ENCODE assay signal across 23 cellular contexts in the genomic region with DNA sequence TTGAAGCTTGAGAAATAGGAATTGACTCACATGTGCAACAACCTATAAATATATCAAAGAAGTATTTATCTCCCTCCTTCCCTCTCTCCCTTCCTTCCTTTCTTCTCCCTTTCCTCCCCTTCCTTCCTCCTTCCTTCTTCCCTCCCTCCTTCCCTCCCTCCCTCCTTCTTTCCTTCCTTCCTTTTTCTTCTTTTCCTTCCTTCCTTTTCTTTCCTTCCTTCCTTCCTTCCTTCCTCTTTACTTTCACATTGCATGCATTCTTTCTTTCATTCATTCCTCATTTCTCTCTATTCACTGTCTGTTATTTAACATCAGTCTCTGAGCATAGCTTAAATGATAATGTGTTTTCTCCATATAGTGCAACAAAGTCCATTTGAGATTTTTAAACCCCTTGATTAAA.
"Had no signal": no experiment of that assay in that cellular context is flagged by ENCODE, and none has a peak within 500 bp of the region (broad histone marks: within the 10 kb centered on the region; RNA-seq: fewer than 3 reads in every experiment).

No MANE protein-coding gene starts in this region.

- ATAC-seq: foreskin keratinocyte; gastroesophageal sphincter; heart left ventricle; left cardiac atrium; left lung; left ventricle myocardium superior; lower lobe of right lung; mucosa of descending colon; naive thymus-derived CD8-positive, alpha-beta T cell had no signal

- H3K27me3 Mint-ChIP-seq: naive B cell; naive thymus-derived CD8-positive, alpha-beta T cell had no signal

- DNase-seq: dermis blood vessel endothelial cell; dorsolateral prefrontal cortex; effector CD4-positive, alpha-beta T cell; effector memory CD4-positive, alpha-beta T cell; foreskin keratinocyte; heart left ventricle; hippocampal formation; left cardiac atrium; left lung; left ventricle myocardium superior; lower lobe of right lung; mesenchymal stem cell; mucosa of descending colon; naive B cell; naive thymus-derived CD8-positive, alpha-beta T cell had no signal

- H3K4me1 ChIP-seq: foreskin keratinocyte, heart left ventricle, left lung, lower lobe of right lung had no signal

- H3K36me3 ChIP-seq: esophagus muscularis mucosa, gastroesophageal sphincter, heart left ventricle, left lung, lower lobe of right lung had no signal

- H3K27ac ChIP-seq: coronary artery, dorsolateral prefrontal cortex, esophagus muscularis mucosa, foreskin keratinocyte, gastroesophageal sphincter, heart left ventricle, left lung, lower lobe of right lung had no signal

- H3K4me3 Mint-ChIP-seq: mesothelial cell of epicardium; naive B cell; naive thymus-derived CD8-positive, alpha-beta T cell had no signal

- FAIRE-seq: endothelial cell of umbilical vein, frontal cortex, islet of Langerhans, keratinocyte had no signal

- H3K27me3 ChIP-seq: dorsolateral prefrontal cortex, esophagus muscularis mucosa, foreskin keratinocyte, gastroesophageal sphincter, heart left ventricle, left lung had no signal

- H3K9me3 ChIP-seq: esophagus muscularis mucosa, gastroesophageal sphincter, left lung, lower lobe of right lung, mucosa of descending colon had no signal

- H3K27ac Mint-ChIP-seq: mesothelial cell of epicardium, naive B cell had no signal

- H3K4me1 Mint-ChIP-seq: naive B cell had no signal

- H3K36me3 Mint-ChIP-seq: mesothelial cell of epicardium, naive B cell had no signal

- H3K4me3 ChIP-seq: coronary artery, dorsolateral prefrontal cortex, esophagus muscularis mucosa, gastroesophageal sphincter, heart left ventricle, left lung, lower lobe of right lung, mucosa of descending colon had no signal
